Comparison of ENCODE assay signal across 4 cellular contexts in genomic region chr19:33616857-33617256, GRCh38. TPM values are rescaled to one million over a fixed set of nuclear protein-coding genes. Genes with fewer than 3 reads are reported as not detected.
"Had no signal": no experiment of that assay in that cellular context is flagged by ENCODE, and none has a peak within 500 bp of the region (broad histone marks: within the 10 kb centered on the region; RNA-seq: fewer than 3 reads in every experiment).

No MANE protein-coding gene starts in this region.

- ATAC-seq: GM12878 had no signal

- DNase-seq: GDM1, GF-D8 had no signal

- H3K4me3 ChIP-seq: GM12878 had no signal

RNA-seq across cellular contexts. Expression of gene CHST8, which starts 4.9 kb away (rescaled TPM):
- total RNA-seq: G401, GM12878 had no signal
